In genomic region chr18:47992903-47993302, GRCh38 we compare ENCODE assay signal across 35 cellular contexts.
"Had no signal": no experiment of that assay in that cellular context is flagged by ENCODE, and none has a peak within 500 bp of the region (broad histone marks: within the 10 kb centered on the region; RNA-seq: fewer than 3 reads in every experiment).

No MANE protein-coding gene starts in this region.

- DNase-seq: activated B cell treated with CpG ODN at 0.5 μM for 24 hours; activated CD4-positive, alpha-beta memory T cell treated with anti-CD3 and anti-CD28 coated beads, Interleukin-2, amount 10 ng/mL, durations not matched to agents 7 days and 5 days; activated CD4-positive, alpha-beta T cell treated with anti-CD3 and anti-CD28 coated beads for 4 hours; activated CD4-positive, alpha-beta T cell treated with anti-CD3 and anti-CD28 coated beads, Interleukin-2, amount 50 U/mL, for 1 hour; activated CD4-positive, CD25-positive, alpha-beta regulatory T cell treated with anti-CD3 and anti-CD28 coated beads, Interleukin-2, amount 50 U/mL, for 72 hours; activated gamma-delta T cell; activated naive CD4-positive, alpha-beta T cell treated with Interleukin-2 at 50 U/mL for 16 hours; activated naive CD8-positive, alpha-beta T cell treated with anti-CD3 and anti-CD28 coated beads, Interleukin-2, amount 10 ng/mL, durations not matched to agents 7 days and 5 days; activated T-cell treated with anti-CD3 and anti-CD28 coated beads, Interleukin-2, amount 50 U/mL, for 24 hours; amygdala; NCI-H1092 treated with DMSO at 0.1 percent for 48 hours; NCI-H1417; NCI-H146; NCI-H187; NCI-H2029 treated with DMSO at 0.1 percent for 48 hours; NCI-H2107; NCI-H2171; NCI-H510A; NCI-H526; NCI-H748 treated with DMSO at 0.1 percent for 48 hours; NK-92 treated with Interleukin-12 subunit alpha and Interleukin-12 subunit beta, amount 100 ng/mL, for 24 hours; PC-9; Right ventricle myocardium superior; SW 1271; T-helper 1 cell; T-helper 2 cell; T-helper 9 cell had no signal

- H3K27me3 ChIP-seq: ascending aorta, breast epithelium had no signal

- H3K4me3 ChIP-seq: ascending aorta, breast epithelium, PC-9 had no signal

- H3K27ac Mint-ChIP-seq: activated B cell treated with CpG ODN at 0.5 μM for 24 hours; activated CD4-positive, alpha-beta memory T cell treated with anti-CD3 and anti-CD28 coated beads, Interleukin-2, amount 10 ng/mL, durations not matched to agents 7 days and 5 days; activated naive CD4-positive, alpha-beta T cell treated with anti-CD3 and anti-CD28 coated beads, Interleukin-2, amount 50 U/mL, for 24 hours; activated naive CD8-positive, alpha-beta T cell treated with anti-CD3 and anti-CD28 coated beads, Interleukin-2, amount 10 ng/mL, durations not matched to agents 7 days and 5 days; activated T-cell treated with anti-CD3 and anti-CD28 coated beads, Interleukin-2, amount 50 U/mL, for 24 hours; activated T-helper 2 cell treated with anti-CD3 and anti-CD28 coated beads, Interferon-gamma antibody, Interleukin-2, Interleukin-4, amounts not matched to agents 10 μg/mL and 5 μg/mL and 100 μg/mL, durations not matched to agents 14 hours and 24 hours and 36 hours had no signal

- H3K36me3 Mint-ChIP-seq: activated naive CD4-positive, alpha-beta T cell treated with anti-CD3 and anti-CD28 coated beads, Interleukin-2, amount 50 U/mL, for 24 hours; activated naive CD8-positive, alpha-beta T cell treated with anti-CD3 and anti-CD28 coated beads, Interleukin-2, amount 10 ng/mL, durations not matched to agents 7 days and 5 days had no signal

- H3K4me1 ChIP-seq: ascending aorta, breast epithelium had no signal

- H3K9me3 Mint-ChIP-seq: activated naive CD4-positive, alpha-beta T cell treated with anti-CD3 and anti-CD28 coated beads, Interleukin-2, amount 50 U/mL, for 24 hours had no signal

- H3K4me2 ChIP-seq: KMS-11, PC-9 had no signal

- H3K27me3 Mint-ChIP-seq: activated naive CD4-positive, alpha-beta T cell treated with anti-CD3 and anti-CD28 coated beads, Interleukin-2, amount 50 U/mL, for 24 hours; activated T-cell treated with anti-CD3 and anti-CD28 coated beads, Interleukin-2, amount 50 U/mL, for 24 hours had no signal

- H3K9me3 ChIP-seq: breast epithelium had no signal

- H3K36me3 ChIP-seq: ascending aorta, breast epithelium had no signal

- H3K4me3 Mint-ChIP-seq: activated B cell treated with CpG ODN at 0.5 μM for 24 hours; activated CD4-positive, alpha-beta memory T cell treated with anti-CD3 and anti-CD28 coated beads, Interleukin-2, amount 10 ng/mL, durations not matched to agents 7 days and 5 days; activated naive CD4-positive, alpha-beta T cell treated with anti-CD3 and anti-CD28 coated beads, Interleukin-2, amount 50 U/mL, for 24 hours; activated naive CD8-positive, alpha-beta T cell treated with anti-CD3 and anti-CD28 coated beads, Interleukin-2, amount 10 ng/mL, durations not matched to agents 7 days and 5 days; activated T-cell treated with anti-CD3 and anti-CD28 coated beads, Interleukin-2, amount 50 U/mL, for 24 hours had no signal

- H3K27ac ChIP-seq: ascending aorta, breast epithelium, KMS-11, PC-9, RWPE1, VCaP had no signal

- H2AFZ ChIP-seq: PC-9 had no signal

- FAIRE-seq: RCC 7860 had no signal

- H3K4me1 Mint-ChIP-seq: activated CD4-positive, alpha-beta memory T cell treated with anti-CD3 and anti-CD28 coated beads, Interleukin-2, amount 10 ng/mL, durations not matched to agents 7 days and 5 days; activated naive CD4-positive, alpha-beta T cell treated with anti-CD3 and anti-CD28 coated beads, Interleukin-2, amount 50 U/mL, for 24 hours; activated naive CD8-positive, alpha-beta T cell treated with anti-CD3 and anti-CD28 coated beads, Interleukin-2, amount 10 ng/mL, durations not matched to agents 7 days and 5 days had no signal
